15 cellular contexts compared by ENCODE assay signal in genomic region chr1:101444873-101445618, GRCh38.
DNase-seq lines count a peak whose midpoint lies in the region; ATAC-seq and TF ChIP-seq lines count a peak whose summit lies in the region.
"Had no signal": no experiment of that assay in that cellular context is flagged by ENCODE, and none has a peak within 500 bp of the region (broad histone marks: within the 10 kb centered on the region; RNA-seq: fewer than 3 reads in every experiment).

No MANE protein-coding gene starts in this region.

- H3K27me3 ChIP-seq in left lung (no peaks in the 10 kb centered on the region), vagina (no peaks in the 10 kb centered on the region)
- H3K27me3 ChIP-seq: brain microvascular endothelial cell had no signal

- intact Hi-C loops in left lung (cut with DNase I) (no loop called here), vagina (cut with DNase I) (no loop called here)

- H3K4me1 ChIP-seq in left lung (no peaks in the 10 kb centered on the region), vagina (no peaks in the 10 kb centered on the region)
- H3K4me1 ChIP-seq: lower lobe of right lung had no signal

- TF ChIP-seq CTCF in left lung (IDR thresholded peaks at IDR 0.05) (no peak), vagina (IDR thresholded peaks at IDR 0.05) (no peak)

- H3K4me3 ChIP-seq in left lung (no peak overlapping the region), vagina (no peak overlapping the region)
- H3K4me3 ChIP-seq: lower lobe of right lung had no signal

- DNase-seq in left lung (no peak), vagina (ENCODE audit: extremely low spot score in 2 of 2) (no peak)
- DNase-seq in stimulated activated naive CD8-positive, alpha-beta T cell treated with anti-CD3 and anti-CD28 coated beads, Interleukin-15, Interleukin-2, amounts not matched to agents 100 U/mL and 50 U/mL, for 24 hours, result no peak
- DNase-seq: activated CD8-positive, alpha-beta memory T cell treated with anti-CD3 and anti-CD28 coated beads, Interleukin-2, amount 10 ng/mL, durations not matched to agents 7 days and 5 days; brain microvascular endothelial cell; KG1; lower lobe of right lung; NCI-H446 treated with DMSO at 0.1 percent for 48 hours; retina; stimulated activated CD4-positive, alpha-beta T cell treated with anti-CD3 and anti-CD28 coated beads, Interleukin-1b, Interleukin-23, amount 100 ng/mL, for 48 hours had no signal

- H3K36me3 ChIP-seq in left lung (no peaks in the 10 kb centered on the region), vagina (no peaks in the 10 kb centered on the region)
- H3K36me3 ChIP-seq: brain microvascular endothelial cell, lower lobe of right lung had no signal

- H3K27ac ChIP-seq in left lung, result no peak overlapping the region
- no peak overlapping the region for H3K27ac ChIP-seq in vagina
- H3K27ac ChIP-seq: brain microvascular endothelial cell, C4-2B, lower lobe of right lung had no signal

- no peak for TF ChIP-seq POLR2A in vagina (IDR thresholded peaks at IDR 0.05)

- peak; percentile 32 for ATAC-seq in GM18867 (IDR thresholded peaks at IDR 0.05; ENCODE audit: unreplicated experiment)
- ATAC-seq in GM21723 (IDR thresholded peaks at IDR 0.05; ENCODE audit: unreplicated experiment), result peak; percentile 27
- peak; percentile 37 for ATAC-seq in HG03442 (IDR thresholded peaks at IDR 0.05; ENCODE audit: unreplicated experiment)
- ATAC-seq in left lung, result peak; percentile 69
- no peak for ATAC-seq in HG02970 (IDR thresholded peaks at IDR 0.05; ENCODE audit: low FRiP score, unreplicated experiment)
- ATAC-seq in stimulated activated naive CD8-positive, alpha-beta T cell treated with anti-CD3 and anti-CD28 coated beads, Interleukin-15, Interleukin-2, amounts not matched to agents 100 U/mL and 50 U/mL, for 24 hours, result no peak
- ATAC-seq: activated CD8-positive, alpha-beta memory T cell treated with anti-CD3 and anti-CD28 coated beads, Interleukin-2, amount 10 ng/mL, durations not matched to agents 7 days and 5 days had no signal

- no peaks in the 10 kb centered on the region for H3K9me3 ChIP-seq in left lung
- H3K9me3 ChIP-seq in vagina, result no peaks in the 10 kb centered on the region
- H3K9me3 ChIP-seq: lower lobe of right lung had no signal

Comparison
In these comparisons a context has a peak if more than half of its experiments do, and no peak if none do; other contexts are left out.
1. ATAC-seq: peak in GM18867 (single experiment), GM21723 (single experiment), HG03442 (single experiment) and left lung (single experiment); none in HG02970 (single experiment) and stimulated activated naive CD8-positive, alpha-beta T cell treated with anti-CD3 and anti-CD28 coated beads, Interleukin-15, Interleukin-2, amounts not matched to agents 100 U/mL and 50 U/mL, for 24 hours (single experiment).